Comparison of ENCODE assay signal across 8 cellular contexts in the genomic region with DNA sequence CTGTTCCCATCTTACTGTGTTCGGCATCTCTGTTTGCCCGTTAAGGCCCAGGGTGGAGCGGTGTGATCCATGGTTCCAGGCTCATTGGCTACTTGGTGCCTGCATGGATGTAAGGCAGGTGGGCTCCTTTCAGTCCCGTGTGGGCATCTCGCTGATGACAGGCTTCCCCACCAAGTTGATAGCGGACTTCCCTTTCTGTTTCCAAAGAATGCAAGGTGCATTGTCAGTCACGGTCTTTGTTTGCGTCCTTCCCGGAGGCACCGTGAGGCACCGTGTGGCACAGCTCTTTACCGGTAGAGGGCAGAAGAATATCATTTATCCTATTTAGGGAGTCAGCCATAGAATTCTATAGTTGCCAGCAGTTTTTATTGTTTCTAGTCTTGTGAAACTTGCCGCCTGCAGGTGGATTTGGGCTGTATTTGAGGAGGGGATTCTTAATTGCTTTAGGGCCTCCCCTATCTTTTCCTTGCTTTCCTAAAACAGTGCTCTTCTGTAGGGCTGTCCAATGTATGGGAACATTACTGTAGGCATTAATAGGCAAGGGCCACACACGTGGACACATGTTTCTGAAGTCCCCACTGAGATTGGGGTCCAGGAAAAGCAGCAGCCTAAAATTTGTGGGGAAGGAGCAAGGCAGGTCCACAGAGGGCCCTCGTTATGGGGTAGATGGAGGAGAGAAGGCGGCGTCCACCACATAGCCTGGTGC.
DNase-seq lines count a peak whose midpoint lies in the region; ATAC-seq and TF ChIP-seq lines count a peak whose summit lies in the region.

No MANE protein-coding gene starts in this region.

- no peak overlapping the region for H3K4me3 Mint-ChIP-seq in Caco-2 (ENCODE audit: unreplicated experiment)
- H3K4me3 Mint-ChIP-seq in activated naive CD8-positive, alpha-beta T cell treated with anti-CD3 and anti-CD28 coated beads, Interleukin-2, amount 50 U/mL, for 24 hours, result no peak overlapping the region

- POLR2A ChIA-PET in Caco-2 (lab: Charles Lee), result no interaction called here
- POLR2A ChIA-PET in RWPE1 (lab: Yijun Ruan, JAX; ENCODE audit: low non-redundant PET), result no interaction called here

- no peaks in the 10 kb centered on the region for H3K36me3 ChIP-seq in Caco-2 (ENCODE audit: control insufficient read depth, insufficient read depth, low read length)

- peaks cover 2% of the 10 kb centered on the region for H3K27me3 ChIP-seq in Caco-2 (replicated peaks; ENCODE audit: control insufficient read depth, insufficient read depth, low read length)

- intact Hi-C loops in Caco-2 (cut with micrococcal nuclease; ENCODE audit: unreplicated experiment) (loop anchor here (1.0 kb wide), 4 partner anchors 108 to 286 kb away; no protein-coding TSS in a partner anchor), left cardiac atrium (cut with DNase I) (loop anchor here (2.0 to 10.0 kb wide), 2 partner anchors 107 kb away; no protein-coding TSS in a partner anchor)

- CTCF ChIA-PET in Caco-2 (lab: Charles Lee), result interaction anchor here (0.5 to 1.6 kb wide), 12 partner anchors 19 to 617 kb away, joined by 3 to 7 read pairs (median 4); no protein-coding TSS in a partner anchor
- CTCF ChIA-PET in RWPE1 (lab: Yijun Ruan, JAX), result interaction anchor here (0.5 to 2.8 kb wide), 8 partner anchors 10 to 621 kb away, joined by 3 to 12 read pairs (median 4); no protein-coding TSS in a partner anchor

- H3K4me1 Mint-ChIP-seq in Caco-2 (ENCODE audit: low read depth, unreplicated experiment), result peaks cover 10% of the 10 kb centered on the region
- peaks cover 40% of the 10 kb centered on the region for H3K4me1 Mint-ChIP-seq in activated naive CD8-positive, alpha-beta T cell treated with anti-CD3 and anti-CD28 coated beads, Interleukin-2, amount 50 U/mL, for 24 hours

- TF ChIP-seq CTCF in Caco-2 (IDR thresholded peaks at IDR 0.05; ENCODE audit: insufficient read depth in 1 of 2, low read depth in 1 of 2, low read length in 1 of 2, severe bottlenecking in 1 of 2, unreplicated experiment in 1 of 2) (peak; percentile 83 to 88), RWPE1 (conservative IDR thresholded peaks at IDR 0.05; ENCODE audit: low read depth) (peak; percentile 83)

- H3K27me3 Mint-ChIP-seq in Caco-2 (ENCODE audit: insufficient read depth, unreplicated experiment), result peaks cover 13% of the 10 kb centered on the region
- H3K27me3 Mint-ChIP-seq in activated naive CD8-positive, alpha-beta T cell treated with anti-CD3 and anti-CD28 coated beads, Interleukin-2, amount 50 U/mL, for 24 hours, result no peaks in the 10 kb centered on the region

- H3K4me1 ChIP-seq in Caco-2, result no peaks in the 10 kb centered on the region

- BruUV-seq in Caco-2 (replicated peaks; lab: Mats Ljungman, UMichigan), result no TSS peak

- no peaks in the 10 kb centered on the region for H3K9me3 ChIP-seq in Caco-2

- no peak overlapping the region for H3K27ac ChIP-seq in RWPE1

- H3K9me3 Mint-ChIP-seq in Caco-2 (ENCODE audit: unreplicated experiment), result no peaks in the 10 kb centered on the region
- H3K9me3 Mint-ChIP-seq in activated naive CD8-positive, alpha-beta T cell treated with anti-CD3 and anti-CD28 coated beads, Interleukin-2, amount 50 U/mL, for 24 hours, result no peaks in the 10 kb centered on the region

- H3K36me3 Mint-ChIP-seq in Caco-2 (ENCODE audit: insufficient read depth, unreplicated experiment), result no peaks in the 10 kb centered on the region
- no peaks in the 10 kb centered on the region for H3K36me3 Mint-ChIP-seq in activated naive CD8-positive, alpha-beta T cell treated with anti-CD3 and anti-CD28 coated beads, Interleukin-2, amount 50 U/mL, for 24 hours (ENCODE audit: low read depth)

- peak; percentile 45 to 71 for DNase-seq in Caco-2
- DNase-seq in RWPE1 (ENCODE audit: low spot score), result peak; percentile 65
- DNase-seq in activated naive CD8-positive, alpha-beta T cell treated with anti-CD3 and anti-CD28 coated beads, Interleukin-2, amount 50 U/mL, for 24 hours, result peak; percentile 42
- DNase-seq in left cardiac atrium, result no peak
- DNase-seq in retina, result peak; percentile 83

- no peak overlapping the region for H3K27ac Mint-ChIP-seq in Caco-2 (ENCODE audit: unreplicated experiment)
- no peak overlapping the region for H3K27ac Mint-ChIP-seq in activated naive CD8-positive, alpha-beta T cell treated with anti-CD3 and anti-CD28 coated beads, Interleukin-2, amount 50 U/mL, for 24 hours

- ATAC-seq in GM19452 (IDR thresholded peaks at IDR 0.05; ENCODE audit: unreplicated experiment) (peak; percentile 64), HG03565 (IDR thresholded peaks at IDR 0.05; ENCODE audit: unreplicated experiment) (peak; percentile 54), left cardiac atrium (peak; percentile 74 to 81), HG03095 (IDR thresholded peaks at IDR 0.05; ENCODE audit: unreplicated experiment) (no peak)
- ATAC-seq in activated naive CD8-positive, alpha-beta T cell treated with anti-CD3 and anti-CD28 coated beads, Interleukin-2, amount 50 U/mL, for 24 hours, result peak; percentile 66

- no peak overlapping the region for H3K4me3 ChIP-seq in Caco-2 (ENCODE audit: low read depth, low read length)
